ENCODE assay signal across 14 cellular contexts in genomic region chr17:30790279-30790678, GRCh38. TPM values are rescaled to one million over a fixed set of nuclear protein-coding genes. Genes with fewer than 3 reads are reported as not detected.
A peak's percentile ranks its signal among the peaks of the same experiment; 100 is the strongest.
DNase-seq lines count a peak whose midpoint lies in the region; ATAC-seq, FAIRE-seq and TF ChIP-seq lines count a peak whose summit lies in the region.
"Had no signal": no experiment of that assay in that cellular context is flagged by ENCODE, and none has a peak within 500 bp of the region (broad histone marks: within the 10 kb centered on the region; RNA-seq: fewer than 3 reads in every experiment).

No MANE protein-coding gene starts in this region.

- no peak overlapping the region for H2AFZ ChIP-seq in KMS-11 (ENCODE audit: low read depth)
- H2AFZ ChIP-seq in GM12878 (ENCODE audit: control insufficient read depth, low read depth, low read length): no peak overlapping the region
- no peak overlapping the region for H2AFZ ChIP-seq in parathyroid adenoma

- H3K36me3 Mint-ChIP-seq in activated CD8-positive, alpha-beta memory T cell treated with anti-CD3 and anti-CD28 coated beads, Interleukin-2, amount 10 ng/mL, durations not matched to agents 7 days and 5 days: peaks cover 53% of the 10 kb centered on the region

- H4K20me1 ChIP-seq in KMS-11 (ENCODE audit: insufficient read depth): no peaks in the 10 kb centered on the region
- H4K20me1 ChIP-seq in GM12878 (ENCODE audit: control insufficient read depth, insufficient read depth): no peaks in the 10 kb centered on the region

- WGBS in GM12878 (ENCODE audit: insufficient coverage, insufficient replicate concordance, low lambda C conversion rate, missing lambda C conversion rate): 56% methylated on average over 1 of the region's 2 CpGs

- TF ChIP-seq CTCF in KMS-11 (conservative IDR thresholded peaks at IDR 0.05; ENCODE audit: low read depth, low read length) (no peak), GM12878 (IDR thresholded peaks at IDR 0.05 in 2 of 3, conservative IDR thresholded peaks at IDR 0.05 in 1 of 3; ENCODE audit: control insufficient read depth in 2 of 3, extremely low read depth in 1 of 3, insufficient read depth in 1 of 3, low read depth in 3 of 3, low read length in 3 of 3) (no peak), parathyroid adenoma (IDR thresholded peaks at IDR 0.05) (no peak)

- H3K9me3 ChIP-seq in GM12878 (replicated peaks; ENCODE audit: control insufficient read depth, insufficient read depth, low read length): no peaks in the 10 kb centered on the region
- H3K9me3 ChIP-seq in parathyroid adenoma (ENCODE audit: control insufficient read depth, low read length): no peaks in the 10 kb centered on the region
- H3K9me3 ChIP-seq: SJCRH30, upper lobe of right lung had no signal

- H3K4me3 Mint-ChIP-seq in activated CD8-positive, alpha-beta memory T cell treated with anti-CD3 and anti-CD28 coated beads, Interleukin-2, amount 10 ng/mL, durations not matched to agents 7 days and 5 days: no peak overlapping the region

- SMC1A ChIA-PET in GM12878 (lab: Charles Lee; ENCODE audit: uncharacterized antibody, unreplicated experiment): interaction anchor here (1.3 to 1.9 kb wide), 2 partner anchors 9 to 34 kb away, joined by 4 to 8 read pairs; partner anchors contain the start of gene CRLF3

- RAD21 ChIA-PET in GM12878 (lab: Charles Lee; ENCODE audit: unreplicated experiment): interaction anchor here (1.5 to 1.7 kb wide), 2 partner anchors 19 to 35 kb away, joined by 3 to 5 read pairs; no protein-coding TSS in a partner anchor

- H3K4me3 ChIP-seq in KMS-11 (IDR thresholded peaks at IDR 0.05; ENCODE audit: insufficient read depth, low read depth, low read length) (no peak overlapping the region), GM12878 (no peak overlapping the region), parathyroid adenoma (ENCODE audit: low read depth, low read length) (no peak overlapping the region)
- H3K4me3 ChIP-seq: SJCRH30, upper lobe of right lung had no signal

- POLR2A ChIA-PET in GM12878 (lab: Charles Lee): interaction anchor here (1.1 kb wide), 1 partner anchor 16 kb away, joined by 3 read pairs; no protein-coding TSS in a partner anchor

- TSS peak; percentile 25 for BruUV-seq in GM12878 (replicated peaks; lab: Mats Ljungman, UMichigan)

- no peak for TF ChIP-seq EP300 in GM12878 (IDR thresholded peaks at IDR 0.05; ENCODE audit: borderline replicate concordance in 1 of 2, control insufficient read depth in 1 of 2, low read depth in 2 of 2, low read length in 2 of 2)

- no peak for DNase-seq in activated CD8-positive, alpha-beta memory T cell treated with anti-CD3 and anti-CD28 coated beads, Interleukin-2, amount 10 ng/mL, durations not matched to agents 7 days and 5 days
- DNase-seq in activated CD8-positive, alpha-beta memory T cell treated with anti-CD3 and anti-CD28 coated beads, Interleukin-2, amount 50 U/mL, for 48 hours: no peak
- DNase-seq in GM12878 (ENCODE audit: low read depth, low spot score) (no peak), KG1 (lab: John Stamatoyannopoulos, UW) (no peak)
- DNase-seq: activated CD4-positive, CD25-positive, alpha-beta regulatory T cell; NCI-H2029 treated with DMSO at 0.1 percent for 48 hours; SJCRH30; stimulated activated CD4-positive, alpha-beta T cell treated with anti-CD3 and anti-CD28 coated beads, Interleukin-15, amount 100 ng/mL, for 24 hours; upper lobe of right lung had no signal

- H3K27ac Mint-ChIP-seq in activated CD8-positive, alpha-beta memory T cell treated with anti-CD3 and anti-CD28 coated beads, Interleukin-2, amount 10 ng/mL, durations not matched to agents 7 days and 5 days: peak overlapping the region; percentile 88

- in situ Hi-C loops in GM12878 (cut with MboI): no loop called here

- H3K27ac ChIP-seq in KMS-11 (peak overlapping the region; percentile 36; the same call in 1 of the 2 replicates), GM12878 (ENCODE audit: control insufficient read depth, insufficient read depth) (0 out of 2 replicates have a peak overlapping the region, but pooled peaks have one; percentile 15), parathyroid adenoma (peak overlapping the region; percentile 33)
- H3K27ac ChIP-seq: SJCRH30, upper lobe of right lung had no signal

- H3K9me3 Mint-ChIP-seq in activated CD8-positive, alpha-beta memory T cell treated with anti-CD3 and anti-CD28 coated beads, Interleukin-2, amount 10 ng/mL, durations not matched to agents 7 days and 5 days (ENCODE audit: low read depth): no peaks in the 10 kb centered on the region

- H3K36me3 ChIP-seq in KMS-11 (ENCODE audit: insufficient read depth): no peaks in the 10 kb centered on the region; the same call in 1 of the 2 replicates
- peaks cover 5 to 41% of the 10 kb centered on the region in 2 experiments for H3K36me3 ChIP-seq in GM12878 (ENCODE audit: control insufficient read depth in 2 of 2, insufficient read depth in 2 of 2, low read length in 1 of 2)
- H3K36me3 ChIP-seq in parathyroid adenoma (ENCODE audit: control insufficient read depth, insufficient read depth, low read length): no peaks in the 10 kb centered on the region

- ATAC-seq in activated CD8-positive, alpha-beta memory T cell treated with anti-CD3 and anti-CD28 coated beads, Interleukin-2, amount 10 ng/mL, durations not matched to agents 7 days and 5 days: peak; percentile 58
- ATAC-seq in GM12878 (peak; percentile 81), HG03439 (IDR thresholded peaks at IDR 0.05; ENCODE audit: unreplicated experiment) (no peak), HG03025 (IDR thresholded peaks at IDR 0.05; ENCODE audit: low FRiP score, unreplicated experiment) (no peak)
- ATAC-seq: upper lobe of right lung had no signal

- H3K9ac ChIP-seq in KMS-11 (no peak overlapping the region), GM12878 (ENCODE audit: control insufficient read depth, insufficient read depth, low read length) (no peak overlapping the region), parathyroid adenoma (no peak overlapping the region)

- peak overlapping the region; percentile 8 for H3K4me2 ChIP-seq in KMS-11
- H3K4me2 ChIP-seq in GM12878 (ENCODE audit: control insufficient read depth, insufficient read depth): no peak overlapping the region
- H3K4me2 ChIP-seq in parathyroid adenoma (ENCODE audit: low read length): peak overlapping the region; percentile 21

- intact Hi-C loops in GM12878 (cut with micrococcal nuclease; ENCODE audit: unreplicated experiment): no loop called here

- CTCF ChIA-PET in activated CD8-positive, alpha-beta memory T cell treated with anti-CD3 and anti-CD28 coated beads, Interleukin-2, amount 10 ng/mL, durations not matched to agents 7 days and 5 days (lab: Charles Lee): interaction anchor here (0.7 to 2.3 kb wide), 7 partner anchors 9 to 665 kb away, joined by 3 to 15 read pairs (median 3); partner anchors contain the start of gene CRLF3
- CTCF ChIA-PET in GM12878 (lab: Yijun Ruan, JAX): interaction anchor here (0.8 to 1.9 kb wide), 3 partner anchors 10 to 344 kb away, joined by 3 to 8 read pairs (median 3); partner anchors contain the start of gene CRLF3

- H3K27me3 ChIP-seq in KMS-11 (ENCODE audit: insufficient read depth, low read depth) (no peaks in the 10 kb centered on the region), GM12878 (replicated peaks in 1 of 2; ENCODE audit: control insufficient read depth in 2 of 2, insufficient read depth in 2 of 2, low read length in 1 of 2) (no peaks in the 10 kb centered on the region), parathyroid adenoma (ENCODE audit: control insufficient read depth, insufficient read depth, low read length) (no peaks in the 10 kb centered on the region)
- H3K27me3 ChIP-seq: SJCRH30, upper lobe of right lung had no signal

- H3K27me3 Mint-ChIP-seq in activated CD8-positive, alpha-beta memory T cell treated with anti-CD3 and anti-CD28 coated beads, Interleukin-2, amount 10 ng/mL, durations not matched to agents 7 days and 5 days: no peaks in the 10 kb centered on the region

- H3K79me2 ChIP-seq in KMS-11 (ENCODE audit: insufficient read depth, low read depth) (no peaks in the 10 kb centered on the region), GM12878 (ENCODE audit: control insufficient read depth, insufficient read depth, low read length) (no peaks in the 10 kb centered on the region), parathyroid adenoma (no peaks in the 10 kb centered on the region)

- TF ChIP-seq POLR2A in GM12878 (IDR thresholded peaks at IDR 0.05; ENCODE audit: low read depth, low read length): no peak

- peaks cover 16% of the 10 kb centered on the region for H3K4me1 Mint-ChIP-seq in activated CD8-positive, alpha-beta memory T cell treated with anti-CD3 and anti-CD28 coated beads, Interleukin-2, amount 10 ng/mL, durations not matched to agents 7 days and 5 days

- TF ChIP-seq RAD21 in GM12878 (IDR thresholded peaks at IDR 0.05; ENCODE audit: insufficient read depth, low read depth, low read length): no peak

- H3K4me1 ChIP-seq in KMS-11 (ENCODE audit: low read depth, poor library complexity, severe bottlenecking) (peaks cover 17% of the 10 kb centered on the region), GM12878 (ENCODE audit: control insufficient read depth, insufficient read depth, low read length) (no peaks in the 10 kb centered on the region), parathyroid adenoma (peaks cover 11% of the 10 kb centered on the region)
- H3K4me1 ChIP-seq: SJCRH30 had no signal

- FAIRE-seq in GM12878 (lab: Jason Lieb, UNC): peak; percentile 56
- FAIRE-seq: colon had no signal

RNA-seq across cellular contexts. Expression of gene CRLF3, which starts 34.2 kb away (rescaled TPM):
- total RNA-seq in activated CD8-positive, alpha-beta memory T cell treated with anti-CD3 and anti-CD28 coated beads, Interleukin-2, amount 10 ng/mL, durations not matched to agents 7 days and 5 days: 10 to 100 TPM; 52.6 to 58.2 TPM
- 22.1 and 23.7 TPM in 2 replicates for total RNA-seq in GM12878 (2013; cell fraction: nucleolus; rRNA removed)
- total RNA-seq in GM12878 (2014; rRNA removed) (26.1 and 29.2 TPM in 2 replicates), GM12878 (2014; rRNA removed; fragmentation: Illumina TruSeq; extraction: Trizol) (28.7 and 30.5 TPM in 2 replicates), GM12878 (2021) (22.0 and 23.4 TPM in 2 replicates)
- polyA plus RNA-seq in GM12878 (2011; ENCODE audit: low read depth): 14.9 TPM
- polyA plus RNA-seq in GM12878 (2011; rRNA removed) (39.2 and 54.3 TPM in 2 replicates), GM12878 (2014; fragmentation: Illumina TruSeq; extraction: Trizol) (27.3 and 38.7 TPM in 2 replicates), GM12878 (2014; fragmentation: Nextera tagmentation; extraction: Ambion mirVana) (10 to 100 TPM; 10.0 to 11.9 TPM), GM12878 (2014; rRNA removed) (18.9 and 21.7 TPM in 2 replicates), GM12878 (2016; fragmentation: Nextera tagmentation; extraction: Ambion mirVana) (10 to 100 TPM; 27.4 to 30.0 TPM)
- 18.6 and 23.6 TPM in 2 replicates for polyA plus RNA-seq in GM12878 (2011; cell fraction: cytosol; rRNA removed)
- polyA plus RNA-seq in GM12878 (2011; cell fraction: nucleus; rRNA removed): 7.6 and 10.3 TPM in 2 replicates
- polyA plus RNA-seq in GM12878 (2012): 13.1 and 17.3 TPM in 2 replicates
- polyA minus RNA-seq in GM12878 (2011; rRNA and poly(A)+ RNA removed): 25.8 and 35.8 TPM in 2 replicates
- polyA minus RNA-seq in GM12878 (2011; cell fraction: cytosol; rRNA and poly(A)+ RNA removed): 14.2 and 16.0 TPM in 2 replicates
- 4.4 and 5.6 TPM in 2 replicates for polyA minus RNA-seq in GM12878 (2011; cell fraction: nucleus; rRNA and poly(A)+ RNA removed)

RNA-seq across cellular contexts. Expression of gene ATAD5, which starts 41.5 kb away (rescaled TPM):
- 10 to 100 TPM; 33.7 to 46.3 TPM for total RNA-seq in activated CD8-positive, alpha-beta memory T cell treated with anti-CD3 and anti-CD28 coated beads, Interleukin-2, amount 10 ng/mL, durations not matched to agents 7 days and 5 days
- total RNA-seq in GM12878 (2013; cell fraction: nucleolus; rRNA removed): 46.9 and 50.4 TPM in 2 replicates
- total RNA-seq in GM12878 (2014; rRNA removed) (12.8 and 14.1 TPM in 2 replicates), GM12878 (2014; rRNA removed; fragmentation: Illumina TruSeq; extraction: Trizol) (16.2 and 17.2 TPM in 2 replicates), GM12878 (2021) (16.0 and 18.0 TPM in 2 replicates)
- polyA plus RNA-seq in GM12878 (2011; ENCODE audit: low read depth): 2.0 TPM
- polyA plus RNA-seq in GM12878 (2011; rRNA removed) (12.4 and 24.6 TPM in 2 replicates), GM12878 (2014; fragmentation: Illumina TruSeq; extraction: Trizol) (13.6 and 16.6 TPM in 2 replicates), GM12878 (2014; fragmentation: Nextera tagmentation; extraction: Ambion mirVana) (1 to 10 TPM; 3.8 to 4.1 TPM), GM12878 (2014; rRNA removed) (7.3 and 10.3 TPM in 2 replicates), GM12878 (2016; fragmentation: Nextera tagmentation; extraction: Ambion mirVana) (10 to 100 TPM; 18.2 to 19.7 TPM)
- 3.4 and 3.5 TPM in 2 replicates for polyA plus RNA-seq in GM12878 (2011; cell fraction: cytosol; rRNA removed)
- polyA plus RNA-seq in GM12878 (2011; cell fraction: nucleus; rRNA removed): 14.2 and 14.6 TPM in 2 replicates
- 3.7 and 5.9 TPM in 2 replicates for polyA plus RNA-seq in GM12878 (2012)
- polyA minus RNA-seq in GM12878 (2011; rRNA and poly(A)+ RNA removed): 7.2 and 8.2 TPM in 2 replicates
- polyA minus RNA-seq in GM12878 (2011; cell fraction: cytosol; rRNA and poly(A)+ RNA removed): 8.0 and 9.3 TPM in 2 replicates
- polyA minus RNA-seq in GM12878 (2011; cell fraction: nucleus; rRNA and poly(A)+ RNA removed): 15.5 and 23.7 TPM in 2 replicates

Comparison
In these comparisons a context has a peak if more than half of its experiments do, and no peak if none do; other contexts are left out.
1. ATAC-seq: peak in activated CD8-positive, alpha-beta memory T cell treated with anti-CD3 and anti-CD28 coated beads, Interleukin-2, amount 10 ng/mL, durations not matched to agents 7 days and 5 days (single experiment) and GM12878 (single experiment); none in HG03439 (single experiment) and HG03025 (single experiment).
2. Peak in every context shown above with its lines, with median percentiles within 50 percentile points of each other: H3K27ac ChIP-seq.